In genomic region chr17:6712058-6712853, GRCh38 we compare ENCODE assay signal across 12 cellular contexts. TPM values are rescaled to one million over a fixed set of nuclear protein-coding genes. Genes with fewer than 3 reads are reported as not detected.
DNase-seq lines count a peak whose midpoint lies in the region; ATAC-seq and TF ChIP-seq lines count a peak whose summit lies in the region.
"Had no signal": no experiment of that assay in that cellular context is flagged by ENCODE, and none has a peak within 500 bp of the region (broad histone marks: within the 10 kb centered on the region; RNA-seq: fewer than 3 reads in every experiment).

No MANE protein-coding gene starts in this region.

- ATAC-seq in SK-N-SH treated with all-trans-retinoic acid at 6 μM for 48 hours, result peak; percentile 24; the same call in 2 of the 3 replicates

- H3K27ac ChIP-seq in ovary, result no peak overlapping the region
- H3K27ac ChIP-seq: pancreas had no signal

- TF ChIP-seq CTCF in fibroblast of the aortic adventitia (IDR thresholded peaks at IDR 0.05; ENCODE audit: insufficient read depth, low read length) (no peak), ovary (IDR thresholded peaks at IDR 0.05) (no peak)

- WGBS in ovary, 3 donors, result 18 to 23% (median 20%) methylated on average over 11 of the region's 11 CpGs

- H3K4me3 ChIP-seq in H7 (ENCODE audit: insufficient read depth, low read depth, low read length) (peak overlapping the region; percentile 64), fibroblast of the aortic adventitia (ENCODE audit: low read depth, low read length) (no peak overlapping the region), ovary (no peak overlapping the region)
- H3K4me3 ChIP-seq: GM12878 had no signal

- no peak for TF ChIP-seq POLR2A in ovary (IDR thresholded peaks at IDR 0.05)

- intact Hi-C loops in ovary (cut with DNase I), result loop anchor here in 1 of 4 donors (5.0 kb wide), 1 partner anchor 45 kb away; the partner anchor contains the start of gene XAF1

- TF ChIP-seq EP300 in ovary (IDR thresholded peaks at IDR 0.05), result no peak

- peaks cover 21% of the 10 kb centered on the region for H3K4me1 ChIP-seq in ovary (ENCODE audit: insufficient read depth)
- H3K4me1 ChIP-seq: pancreas had no signal

- DNase-seq in H7 (peak; percentile 90), fibroblast of the aortic adventitia (ENCODE audit: low read depth) (peak; percentile 19), ovary (peak; percentile 58 to 87 (median 79)), DMS153 treated with DMSO at 0.1 percent for 48 hours (lab: John Stamatoyannopoulos, UW; ENCODE audit: unreplicated experiment) (no peak), NCI-H1417 treated with DMSO at 0.1 percent for 48 hours (lab: John Stamatoyannopoulos, UW) (no peak), NCI-H2081 (lab: John Stamatoyannopoulos, UW) (no peak)
- no peak for DNase-seq in activated naive CD4-positive, alpha-beta T cell treated with Interleukin-2 at 50 U/mL for 16 hours
- DNase-seq: pancreas; stimulated activated naive CD4-positive, alpha-beta T cell treated with Interleukin-2 at 50 U/mL for 16 hours had no signal

- H3K36me3 ChIP-seq in H7 (replicated peaks; ENCODE audit: control insufficient read depth, insufficient read depth, low read length) (no peaks in the 10 kb centered on the region), ovary (no peaks in the 10 kb centered on the region)
- H3K36me3 ChIP-seq: pancreas had no signal

- H3K27me3 ChIP-seq in H7 (ENCODE audit: control insufficient read depth, insufficient read depth, low read length) (peaks cover 22% of the 10 kb centered on the region), ovary (no peaks in the 10 kb centered on the region)

- H3K9me3 ChIP-seq in ovary, result no peaks in the 10 kb centered on the region
- H3K9me3 ChIP-seq: pancreas had no signal

TF ChIP-seq in SK-N-SH treated with all-trans-retinoic acid at 6 μM for 48 hours, 23 proteins besides CTCF, POLR2A, EP300 and RAD21:
- TF ChIP-seq ISL1 (CRISPR knock-in tag; IDR thresholded peaks at IDR 0.05) (no peak), GLIS3 (CRISPR knock-in tag; IDR thresholded peaks at IDR 0.05) (no peak), RARB (CRISPR knock-in tag; IDR thresholded peaks at IDR 0.05) (no peak), POU6F1 (CRISPR knock-in tag; IDR thresholded peaks at IDR 0.05; ENCODE audit: borderline replicate concordance, low read depth) (no peak), TSHZ2 (CRISPR knock-in tag; IDR thresholded peaks at IDR 0.05) (no peak), TCF4 (CRISPR knock-in tag; IDR thresholded peaks at IDR 0.05; ENCODE audit: borderline replicate concordance) (no peak), CSRNP3 (CRISPR knock-in tag; IDR thresholded peaks at IDR 0.05) (no peak), ZNF565 (CRISPR knock-in tag; conservative IDR thresholded peaks at IDR 0.05; ENCODE audit: low read depth) (no peak), TOX (CRISPR knock-in tag; IDR thresholded peaks at IDR 0.05; ENCODE audit: borderline replicate concordance) (no peak), ZC3H10 (CRISPR knock-in tag; IDR thresholded peaks at IDR 0.05) (no peak)

RNA-seq across cellular contexts. Expression of gene SLC13A5, which starts 0.9 kb away (rescaled TPM):
- 0.10 and 0.11 TPM in 2 replicates for total RNA-seq in H7 (2014; rRNA removed; shearing (Covaris generic))
- total RNA-seq in fibroblast of the aortic adventitia (ENCODE audit: low replicate concordance) (not detected in 2 replicates), ovary (1 to 10 TPM in 5 of 7 donors, under 1 TPM in 2; 0.57 to 2.6 (median 1.5) TPM)
- polyA plus RNA-seq in ovary, result under 1 TPM; 0.45 to 0.94 TPM
- total RNA-seq: NCI-H460 had no signal
- polyA plus RNA-seq: GM12878 had no signal

RNA-seq across cellular contexts. Expression of gene XAF1, which starts 43.6 kb away (rescaled TPM):
- total RNA-seq in H7 (2014; rRNA removed; shearing (Covaris generic)), result not detected in 2 replicates
- total RNA-seq in fibroblast of the aortic adventitia (ENCODE audit: low replicate concordance) (27.5 and 47.1 TPM in 2 replicates), ovary (100 to 1,000 TPM in 2 of 7 donors, 10 to 100 TPM in 5; 33.3 to 111 (median 64.8) TPM)
- 100 to 1,000 TPM in 1 of 2 donors, 10 to 100 TPM in 1; 81.4 to 105 TPM for polyA plus RNA-seq in ovary
- total RNA-seq: NCI-H460 had no signal

Comparison
In these comparisons a context has a peak if more than half of its experiments do, and no peak if none do; other contexts are left out.
1. DNase-seq: peak in H7 (single experiment), fibroblast of the aortic adventitia (single experiment) and ovary (5 of 5); none in DMS153 treated with DMSO at 0.1 percent for 48 hours (single experiment), NCI-H1417 treated with DMSO at 0.1 percent for 48 hours (single experiment), NCI-H2081 (0 of 2) and activated naive CD4-positive, alpha-beta T cell treated with Interleukin-2 at 50 U/mL for 16 hours (single experiment).
2. RNA of gene XAF1, which starts 43.6 kb away (total RNA-seq): 33.3 to 111 TPM in ovary and 27.5 to 47.1 TPM in fibroblast of the aortic adventitia; not detected in H7; every median in the first group is over 10 times any median in the second.